ENCODE assay signal across 9 cellular contexts in the genomic region with DNA sequence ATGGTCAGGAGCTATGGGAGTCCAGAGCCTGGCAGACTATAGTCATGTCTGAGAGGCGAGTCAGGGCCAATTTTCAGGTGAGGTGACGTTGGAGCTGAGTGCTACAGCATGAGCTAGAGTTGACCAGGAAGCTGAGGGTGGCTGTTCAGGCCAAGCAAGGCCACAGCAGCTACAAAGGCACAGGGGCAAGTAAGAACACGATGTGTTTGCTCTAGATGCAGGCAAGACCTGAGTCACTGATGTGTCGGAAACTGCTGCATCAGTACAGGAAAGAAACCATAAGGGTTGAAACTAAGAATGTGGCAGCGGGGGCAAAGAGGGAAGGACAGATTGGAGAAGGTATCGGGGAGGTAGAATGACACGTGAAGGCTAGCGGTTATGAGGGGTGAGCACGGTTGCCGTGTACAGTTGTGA. TPM values are rescaled to one million over a fixed set of nuclear protein-coding genes. Genes with fewer than 3 reads are reported as not detected.
DNase-seq lines count a peak whose midpoint lies in the region; ATAC-seq, FAIRE-seq and TF ChIP-seq lines count a peak whose summit lies in the region.
"Had no signal": no experiment of that assay in that cellular context is flagged by ENCODE, and none has a peak within 500 bp of the region (broad histone marks: within the 10 kb centered on the region; RNA-seq: fewer than 3 reads in every experiment).

No MANE protein-coding gene starts in this region.

- ATAC-seq in HCT116 (peak; percentile 73), GM18873 (IDR thresholded peaks at IDR 0.05; ENCODE audit: low FRiP score, unreplicated experiment) (no peak)
- ATAC-seq: left cardiac atrium had no signal

- peaks cover 7 to 55% of the 10 kb centered on the region in 2 experiments; a peak in 3 of 4 replicates for H3K4me1 ChIP-seq in HCT116 (ENCODE audit: control insufficient read depth in 1 of 2, insufficient read depth in 2 of 2, low read length in 2 of 2)

- RAD21 ChIA-PET in HCT116 (lab: Charles Lee; ENCODE audit: low non-redundant PET in 1 of 2, low total read pairs in 2 of 2, uncharacterized antibody in 2 of 2, unreplicated experiment in 2 of 2), result no interaction called here

- no peak for TF ChIP-seq POLR2A in HCT116 (IDR thresholded peaks at IDR 0.05; ENCODE audit: borderline replicate concordance, extremely low read depth, insufficient read depth, insufficient read length)

- FAIRE-seq in bronchial epithelial cell (lab: Jason Lieb, UNC), result peak; percentile 99

- CTCF ChIA-PET in HCT116 (lab: Charles Lee), result no interaction called here
- CTCF ChIA-PET in RWPE1 (lab: Yijun Ruan, JAX), result interaction anchor here (1.0 to 1.3 kb wide), 2 partner anchors 14 to 26 kb away, joined by 3 to 4 read pairs; no protein-coding TSS in a partner anchor

- H3K27ac ChIP-seq in HCT116 (ENCODE audit: low read depth, low read length) (peak overlapping the region; percentile 32), RWPE1 (peak overlapping the region; percentile 86)

- H3K27me3 ChIP-seq in HCT116 (ENCODE audit: insufficient read depth, low read length) (no peaks in the 10 kb centered on the region), bronchial epithelial cell (ENCODE audit: control insufficient read depth, insufficient read depth, low read length) (no peaks in the 10 kb centered on the region)

- no peaks in the 10 kb centered on the region for H3K9me3 ChIP-seq in HCT116 (ENCODE audit: control insufficient read depth in 1 of 2, insufficient read depth in 1 of 2, low read depth in 1 of 2, low read length in 2 of 2)

- H4K20me1 ChIP-seq in HCT116 (ENCODE audit: insufficient read depth), result no peaks in the 10 kb centered on the region

- H2AFZ ChIP-seq in HCT116 (ENCODE audit: low read depth, low read length, poor library complexity, severe bottlenecking), result no peak overlapping the region

- DNase-seq in HCT116 (ENCODE audit: low read depth, low spot score) (peak; percentile 51), RWPE1 (ENCODE audit: low spot score) (peak; percentile 94), bronchial epithelial cell (ENCODE audit: low read depth) (peak; percentile 99), RKO (ENCODE audit: low spot score) (no peak), HUDEP-2 (lab: John Stamatoyannopoulos, UW; ENCODE audit: unreplicated experiment in 76 of 76) (no peak), hypothalamus (lab: John Stamatoyannopoulos, UW) (no peak)
- peak; percentile 84 for DNase-seq in stimulated activated CD4-positive, alpha-beta T cell treated with anti-CD3 and anti-CD28 coated beads, Interleukin-15, amount 100 ng/mL, for 24 hours
- DNase-seq: left cardiac atrium had no signal

- no peak for TF ChIP-seq RAD21 in HCT116 (IDR thresholded peaks at IDR 0.05; ENCODE audit: low read depth)

- H3K36me3 ChIP-seq in HCT116 (ENCODE audit: control insufficient read depth in 1 of 2, insufficient read depth in 2 of 2, low read length in 2 of 2) (no peaks in the 10 kb centered on the region), bronchial epithelial cell (ENCODE audit: control insufficient read depth, insufficient read depth, low read length) (no peaks in the 10 kb centered on the region)

- no peak for TF ChIP-seq CTCF in HCT116 (IDR thresholded peaks at IDR 0.05 in 2 of 3, conservative IDR thresholded peaks at IDR 0.05 in 1 of 3; ENCODE audit: borderline replicate concordance in 1 of 3, insufficient read depth in 1 of 3, low read depth in 2 of 3, low read length in 2 of 3)
- no peak for TF ChIP-seq CTCF in RWPE1 (conservative IDR thresholded peaks at IDR 0.05; ENCODE audit: low read depth)
- no peak for TF ChIP-seq CTCF in bronchial epithelial cell (IDR thresholded peaks at IDR 0.05; ENCODE audit: insufficient read depth, low read length, severe bottlenecking)

- POLR2A ChIA-PET in HCT116 (lab: Charles Lee), result interaction anchor here (1.3 kb wide), 2 partner anchors 10 to 21 kb away, joined by 3 read pairs; no protein-coding TSS in a partner anchor
- POLR2A ChIA-PET in RWPE1 (lab: Yijun Ruan, JAX; ENCODE audit: low non-redundant PET), result interaction anchor here (0.8 kb wide), 1 partner anchor 11 kb away, joined by 3 read pairs; no protein-coding TSS in a partner anchor

- H3K4me2 ChIP-seq in HCT116 (ENCODE audit: low read length), result peak overlapping the region; percentile 47

- no peaks in the 10 kb centered on the region for H3K9me2 ChIP-seq in HCT116 (ENCODE audit: insufficient read depth)

- H3K79me2 ChIP-seq in HCT116 (ENCODE audit: insufficient read depth, low read length), result no peaks in the 10 kb centered on the region

- intact Hi-C loops in HCT116 (cut with micrococcal nuclease), result no loop called here

- H3K4me3 ChIP-seq in HCT116 (replicated peaks in 1 of 2; ENCODE audit: low read depth in 1 of 2, low read length in 2 of 2), result no peak overlapping the region
- no peak overlapping the region for H3K4me3 ChIP-seq in bronchial epithelial cell (ENCODE audit: low read depth, low read length)

- H3K9ac ChIP-seq in HCT116 (ENCODE audit: low read length), result peak overlapping the region; percentile 41

- BruUV-seq in HCT116 (replicated peaks; lab: Mats Ljungman, UMichigan), result no TSS peak

TF ChIP-seq in HCT116, 20 proteins besides CTCF, POLR2A, EP300 and RAD21:
- TF ChIP-seq REST (IDR thresholded peaks at IDR 0.05; ENCODE audit: low read depth) (no peak), JUND (IDR thresholded peaks at IDR 0.05) (peak; percentile 40; the same call in 1 of the 2 replicates), ATF3 (IDR thresholded peaks at IDR 0.05) (no peak), CBX3 (IDR thresholded peaks at IDR 0.05; ENCODE audit: low read depth) (0 out of 2 replicates have a peak, but pooled peaks have one; percentile 18), SIN3A (IDR thresholded peaks at IDR 0.05; ENCODE audit: low read depth) (no peak)

RNA-seq across cellular contexts. Expression of gene RRP12, which starts 11.8 kb away (rescaled TPM):
- 67.0 TPM for total RNA-seq in HCT116 (2021; ENCODE audit: unreplicated experiment)
- polyA plus RNA-seq in HCT116 (2012), result 44.4 and 47.7 TPM in 2 replicates
- total RNA-seq in bronchial epithelial cell, result 28.0 and 35.3 TPM in 2 replicates

RNA-seq across cellular contexts. Expression of gene PGAM1, which starts 13.1 kb away (rescaled TPM):
- total RNA-seq in HCT116 (2021; ENCODE audit: unreplicated experiment) (497 TPM), bronchial epithelial cell (404 and 490 TPM in 2 replicates)
- polyA plus RNA-seq in HCT116 (2012), result 584 and 661 TPM in 2 replicates

RNA-seq across cellular contexts. Expression of gene EXOSC1, which starts 32.9 kb away (rescaled TPM):
- 38.9 TPM for total RNA-seq in HCT116 (2021; ENCODE audit: unreplicated experiment)
- polyA plus RNA-seq in HCT116 (2012), result 44.7 and 53.0 TPM in 2 replicates
- 30.9 and 34.2 TPM in 2 replicates for total RNA-seq in bronchial epithelial cell

RNA-seq across cellular contexts. Expression of gene ZDHHC16, which starts 33.1 kb away (rescaled TPM):
- total RNA-seq in HCT116 (2021; ENCODE audit: unreplicated experiment) (34.0 TPM), bronchial epithelial cell (31.9 and 37.6 TPM in 2 replicates)
- 23.9 and 32.2 TPM in 2 replicates for polyA plus RNA-seq in HCT116 (2012)

Comparison
In these comparisons a context has a peak if more than half of its experiments do, and no peak if none do; other contexts are left out.
1. DNase-seq: peak in HCT116 (single experiment), RWPE1 (single experiment), bronchial epithelial cell (single experiment) and stimulated activated CD4-positive, alpha-beta T cell treated with anti-CD3 and anti-CD28 coated beads, Interleukin-15, amount 100 ng/mL, for 24 hours (single experiment); none in RKO (single experiment), HUDEP-2 (0 of 76) and hypothalamus (0 of 51).